ENCODE assay signal across 9 cellular contexts in the genomic region with DNA sequence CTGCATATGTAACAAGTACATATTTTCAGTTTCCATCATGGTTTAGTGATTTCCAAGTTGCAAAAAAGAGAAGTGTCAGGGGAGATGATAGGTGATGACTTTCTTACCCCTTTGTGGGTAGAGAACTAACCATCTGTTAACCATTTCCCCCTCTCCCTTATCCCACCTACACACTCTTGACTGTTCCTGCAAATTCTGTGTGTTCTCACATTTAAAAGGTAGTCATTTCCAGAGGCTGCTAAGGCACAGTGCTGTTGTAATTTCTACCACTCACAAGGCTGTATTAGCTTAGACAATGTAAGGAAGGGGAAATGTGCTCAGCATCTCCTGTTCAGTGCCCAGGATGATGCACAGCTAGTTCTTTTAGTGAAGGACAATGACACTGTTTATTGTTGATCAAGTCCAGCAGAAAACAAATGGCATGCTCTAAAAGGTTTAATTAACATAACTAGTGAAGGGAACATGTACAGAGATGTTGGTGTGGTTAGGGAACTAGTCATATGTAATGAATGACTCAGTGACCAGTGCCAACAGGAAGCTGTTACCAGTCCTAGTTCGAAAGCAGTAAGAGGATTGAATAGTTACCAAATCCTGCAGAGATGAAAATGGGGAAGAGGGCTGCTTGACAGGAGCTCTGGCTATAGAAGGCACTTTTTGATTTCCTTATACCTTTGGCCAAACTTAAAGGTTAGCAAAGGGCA.
DNase-seq lines count a peak whose midpoint lies in the region; ATAC-seq and TF ChIP-seq lines count a peak whose summit lies in the region.
"Had no signal": no experiment of that assay in that cellular context is flagged by ENCODE, and none has a peak within 500 bp of the region (broad histone marks: within the 10 kb centered on the region; RNA-seq: fewer than 3 reads in every experiment).

No MANE protein-coding gene starts in this region.

- 88 to 93% methylated on average over 1 of the region's 1 CpG for WGBS in endodermal cell (ENCODE audit: insufficient coverage in 1 of 2, insufficient read length in 1 of 2), 2 experiments

- no peaks in the 10 kb centered on the region for H3K27me3 Mint-ChIP-seq in endodermal cell (ENCODE audit: insufficient read depth)
- no peaks in the 10 kb centered on the region for H3K27me3 Mint-ChIP-seq in activated CD4-positive, alpha-beta memory T cell treated with anti-CD3 and anti-CD28 coated beads, Interleukin-2, amount 10 ng/mL, durations not matched to agents 7 days and 5 days
- H3K27me3 Mint-ChIP-seq: T-helper 17 cell had no signal

- H3K4me1 Mint-ChIP-seq in endodermal cell, result no peaks in the 10 kb centered on the region
- no peaks in the 10 kb centered on the region for H3K4me1 Mint-ChIP-seq in activated CD4-positive, alpha-beta memory T cell treated with anti-CD3 and anti-CD28 coated beads, Interleukin-2, amount 10 ng/mL, durations not matched to agents 7 days and 5 days
- H3K4me1 Mint-ChIP-seq: T-helper 17 cell had no signal

- H3K9me3 Mint-ChIP-seq in endodermal cell, result peaks cover 2% of the 10 kb centered on the region
- H3K9me3 Mint-ChIP-seq in activated CD4-positive, alpha-beta memory T cell treated with anti-CD3 and anti-CD28 coated beads, Interleukin-2, amount 10 ng/mL, durations not matched to agents 7 days and 5 days, result no peaks in the 10 kb centered on the region

- H3K27ac ChIP-seq in dorsolateral prefrontal cortex (peak overlapping the region in 3 of 59 donors; percentile 2 to 48 (median 24)), endodermal cell (ENCODE audit: low read depth, low read length) (no peak overlapping the region)

- CTCF ChIA-PET in activated CD4-positive, alpha-beta memory T cell treated with anti-CD3 and anti-CD28 coated beads, Interleukin-2, amount 10 ng/mL, durations not matched to agents 7 days and 5 days (lab: Charles Lee), result no interaction called here

- H3K4me3 Mint-ChIP-seq in endodermal cell, result no peak overlapping the region
- no peak overlapping the region for H3K4me3 Mint-ChIP-seq in activated CD4-positive, alpha-beta memory T cell treated with anti-CD3 and anti-CD28 coated beads, Interleukin-2, amount 10 ng/mL, durations not matched to agents 7 days and 5 days
- H3K4me3 Mint-ChIP-seq: T-helper 17 cell had no signal

- no peak overlapping the region for H3K27ac Mint-ChIP-seq in endodermal cell
- H3K27ac Mint-ChIP-seq in activated CD4-positive, alpha-beta memory T cell treated with anti-CD3 and anti-CD28 coated beads, Interleukin-2, amount 10 ng/mL, durations not matched to agents 7 days and 5 days, result no peak overlapping the region
- H3K27ac Mint-ChIP-seq: T-helper 17 cell had no signal

- H3K27me3 ChIP-seq in dorsolateral prefrontal cortex (no peaks in the 10 kb centered on the region), endodermal cell (ENCODE audit: control insufficient read depth, insufficient read depth, low read length, poor library complexity, severe bottlenecking) (no peaks in the 10 kb centered on the region)

- H3K4me1 ChIP-seq in endodermal cell (ENCODE audit: control insufficient read depth, insufficient read depth, low read length), result no peaks in the 10 kb centered on the region

- no peak overlapping the region for H3K4me3 ChIP-seq in dorsolateral prefrontal cortex
- no peak overlapping the region for H3K4me3 ChIP-seq in endodermal cell (ENCODE audit: low read length)

- TF ChIP-seq CTCF in dorsolateral prefrontal cortex (IDR thresholded peaks at IDR 0.05 in 54 of 56, conservative IDR thresholded peaks at IDR 0.05 in 2 of 56; ENCODE audit: low read depth in 1 of 56, partially characterized antibody in 56 of 56) (no peak), endodermal cell (conservative IDR thresholded peaks at IDR 0.05) (no peak)

- intact Hi-C loops in dorsolateral prefrontal cortex (cut with DNase I), result no loop called here

- no peak overlapping the region for H3K9ac ChIP-seq in endodermal cell (ENCODE audit: extremely low read depth, low read length, poor library complexity, severe bottlenecking)

- no peaks in the 10 kb centered on the region for H3K9me3 ChIP-seq in endodermal cell (ENCODE audit: control insufficient read depth, low read length)

- H3K36me3 ChIP-seq in endodermal cell (ENCODE audit: control insufficient read depth, insufficient read depth, low read length), result no peaks in the 10 kb centered on the region

- DNase-seq in EH (ENCODE audit: low read depth) (peak; percentile 57), LHCN-M2 (ENCODE audit: low read depth) (peak; percentile 66), iris pigment epithelial cell (ENCODE audit: low read depth) (peak; percentile 30), dorsolateral prefrontal cortex (no peak), endodermal cell (no peak)
- no peak for DNase-seq in activated CD4-positive, alpha-beta T cell treated with anti-CD3 and anti-CD28 coated beads for 4 hours
- no peak for DNase-seq in activated CD4-positive, alpha-beta memory T cell treated with anti-CD3 and anti-CD28 coated beads, Interleukin-2, amount 10 ng/mL, durations not matched to agents 7 days and 5 days
- DNase-seq: T-helper 17 cell had no signal

- H3K36me3 Mint-ChIP-seq in endodermal cell (ENCODE audit: low read depth), result no peaks in the 10 kb centered on the region
- H3K36me3 Mint-ChIP-seq in activated CD4-positive, alpha-beta memory T cell treated with anti-CD3 and anti-CD28 coated beads, Interleukin-2, amount 10 ng/mL, durations not matched to agents 7 days and 5 days (ENCODE audit: low read depth), result no peaks in the 10 kb centered on the region

- POLR2A ChIA-PET in activated CD4-positive, alpha-beta memory T cell treated with anti-CD3 and anti-CD28 coated beads, Interleukin-2, amount 10 ng/mL, durations not matched to agents 7 days and 5 days (lab: Charles Lee), result no interaction called here

- ATAC-seq in GM21526 (IDR thresholded peaks at IDR 0.05; ENCODE audit: low FRiP score, unreplicated experiment), result peak; percentile 77
- ATAC-seq: T-helper 17 cell had no signal

Comparison
In these comparisons a context has a peak if more than half of its experiments do, and no peak if none do; other contexts are left out.
1. DNase-seq: peak in EH (single experiment), LHCN-M2 (single experiment) and iris pigment epithelial cell (single experiment); none in dorsolateral prefrontal cortex (0 of 10), endodermal cell (single experiment), activated CD4-positive, alpha-beta T cell treated with anti-CD3 and anti-CD28 coated beads for 4 hours (0 of 2) and activated CD4-positive, alpha-beta memory T cell treated with anti-CD3 and anti-CD28 coated beads, Interleukin-2, amount 10 ng/mL, durations not matched to agents 7 days and 5 days (single experiment).